ENCODE assay signal across 29 cellular contexts in genomic region chr3:17605934-17606333, GRCh38.
"Had no signal": no experiment of that assay in that cellular context is flagged by ENCODE, and none has a peak within 500 bp of the region (broad histone marks: within the 10 kb centered on the region; RNA-seq: fewer than 3 reads in every experiment).

No MANE protein-coding gene starts in this region.

- H3K4me1 ChIP-seq: neural progenitor cell, parathyroid adenoma, psoas muscle, right lobe of liver, sigmoid colon, testis, tibial artery, transverse colon, upper lobe of right lung, uterus had no signal

- DNase-seq: natural killer cell; occipital lobe; ovary; posterior cingulate gyrus; psoas muscle; right cardiac atrium; right lobe of liver; sigmoid colon; small intestine; stimulated activated CD4-positive, alpha-beta T cell treated with anti-CD3 and anti-CD28 coated beads, Interleukin-15, amount 100 ng/mL, for 24 hours; stimulated activated CD4-positive, alpha-beta T cell treated with anti-CD3 and anti-CD28 coated beads, Interleukin-2, amount 100 ng/mL, for 24 hours; stimulated activated CD4-positive, alpha-beta T cell treated with anti-CD3 and anti-CD28 coated beads, Interleukin-2, amount 100 ng/mL, for 48 hours; stimulated activated CD4-positive, alpha-beta T cell treated with anti-CD3 and anti-CD28 coated beads, Interleukin-4, amount 100 ng/mL, for 24 hours; stimulated activated naive B cell treated with anti-CD40 and anti-IgM and Interleukin-4, amounts not matched to agents 10 μg/mL and 1 μg/mL and 100 μg/mL, for 72 hours; stimulated activated naive CD4-positive, alpha-beta T cell treated with Interleukin-2 at 50 U/mL for 16 hours; substantia nigra; testis; tibial artery; transverse colon; upper lobe of right lung; uterus had no signal

- H3K27me3 Mint-ChIP-seq: progenitor cell of endocrine pancreas; stimulated activated naive B cell treated with anti-CD40 and anti-IgM and Interleukin-4, amounts not matched to agents 10 μg/mL and 1 μg/mL and 100 μg/mL, for 72 hours; stimulated activated naive CD8-positive, alpha-beta T cell treated with anti-CD3 and anti-CD28 coated beads, Interleukin-15, Interleukin-2, amounts not matched to agents 100 ng/mL and 50 ng/mL, for 24 hours; type B pancreatic cell had no signal

- H3K27ac Mint-ChIP-seq: natural killer cell; nephron; neural progenitor cell; progenitor cell of endocrine pancreas; stimulated activated effector memory CD8-positive, alpha-beta T cell treated with anti-CD3 and anti-CD28 coated beads, Interleukin-12 subunit alpha, Interleukin-12 subunit beta, amount 100 ng/mL, for 72 hours; stimulated activated naive B cell treated with anti-CD40 and anti-IgM and Interleukin-4, amounts not matched to agents 10 μg/mL and 1 μg/mL and 100 μg/mL, for 72 hours; stimulated activated naive CD8-positive, alpha-beta T cell treated with anti-CD3 and anti-CD28 coated beads, Interleukin-15, Interleukin-2, amounts not matched to agents 100 ng/mL and 50 ng/mL, for 24 hours; type B pancreatic cell had no signal

- H3K4me2 ChIP-seq: neural progenitor cell had no signal

- H3K27me3 ChIP-seq: neural progenitor cell, ovary, right lobe of liver, sigmoid colon, suprapubic skin, testis, tibial artery, transverse colon, upper lobe of right lung, uterus had no signal

- ATAC-seq: natural killer cell; psoas muscle; right cardiac atrium; right lobe of liver; stimulated activated effector memory CD8-positive, alpha-beta T cell treated with anti-CD3 and anti-CD28 coated beads, Interleukin-12 subunit alpha, Interleukin-12 subunit beta, amount 100 ng/mL, for 72 hours; stimulated activated naive B cell treated with anti-CD40 and anti-IgM and Interleukin-4, amounts not matched to agents 10 μg/mL and 1 μg/mL and 100 μg/mL, for 72 hours; upper lobe of right lung had no signal

- H3K4me1 Mint-ChIP-seq: neural progenitor cell had no signal

- H3K4me3 Mint-ChIP-seq: natural killer cell; nephron; neural progenitor cell; stimulated activated effector memory CD8-positive, alpha-beta T cell treated with anti-CD3 and anti-CD28 coated beads, Interleukin-12 subunit alpha, Interleukin-12 subunit beta, amount 100 ng/mL, for 72 hours; stimulated activated naive B cell treated with anti-CD40 and anti-IgM and Interleukin-4, amounts not matched to agents 10 μg/mL and 1 μg/mL and 100 μg/mL, for 72 hours; stimulated activated naive CD8-positive, alpha-beta T cell treated with anti-CD3 and anti-CD28 coated beads, Interleukin-15, Interleukin-2, amounts not matched to agents 100 ng/mL and 50 ng/mL, for 24 hours; type B pancreatic cell had no signal

- H3K27ac ChIP-seq: neural progenitor cell, ovary, parathyroid adenoma, psoas muscle, right lobe of liver, sigmoid colon, suprapubic skin, testis, tibial artery, transverse colon, upper lobe of right lung, uterus had no signal

- H3K79me2 ChIP-seq: parathyroid adenoma had no signal

- H3K4me3 ChIP-seq: neural progenitor cell, ovary, psoas muscle, right lobe of liver, sigmoid colon, suprapubic skin, testis, tibial artery, transverse colon, upper lobe of right lung, uterus had no signal

- H2AFZ ChIP-seq: neural progenitor cell, parathyroid adenoma had no signal

- H3K9me3 ChIP-seq: ovary, psoas muscle, right lobe of liver, sigmoid colon, suprapubic skin, testis, tibial artery, transverse colon, upper lobe of right lung, uterus had no signal

- H3K36me3 ChIP-seq: neural progenitor cell, ovary, right lobe of liver, sigmoid colon, suprapubic skin, tibial artery, transverse colon, upper lobe of right lung, uterus had no signal

- H3K9me3 Mint-ChIP-seq: natural killer cell; stimulated activated effector memory CD8-positive, alpha-beta T cell treated with anti-CD3 and anti-CD28 coated beads, Interleukin-12 subunit alpha, Interleukin-12 subunit beta, amount 100 ng/mL, for 72 hours had no signal

- H3K36me3 Mint-ChIP-seq: natural killer cell; stimulated activated effector memory CD8-positive, alpha-beta T cell treated with anti-CD3 and anti-CD28 coated beads, Interleukin-12 subunit alpha, Interleukin-12 subunit beta, amount 100 ng/mL, for 72 hours had no signal
